Comparison of ENCODE assay signal across 1 cellular context in genomic region chr1:231526536-231526935, GRCh38.
TF ChIP-seq lines count a peak whose summit lies in the region.

No MANE protein-coding gene starts in this region.

TF ChIP-seq in K562, 482 proteins besides CTCF, POLR2A, EP300 and RAD21:
- TF ChIP-seq ZNF23 (CRISPR knock-in tag; IDR thresholded peaks at IDR 0.05), result no peak
- TF ChIP-seq POLR2B (IDR thresholded peaks at IDR 0.05; ENCODE audit: low read depth, partially characterized antibody), result no peak
- TF ChIP-seq BRF2 (IDR thresholded peaks at IDR 0.05; ENCODE audit: borderline replicate concordance, insufficient read depth, insufficient read length), result no peak
- TF ChIP-seq HNRNPLL (IDR thresholded peaks at IDR 0.05; ENCODE audit: low read depth, low read length, poor library complexity, severe bottlenecking), result no peak
- no peak for TF ChIP-seq FOS (IDR thresholded peaks at IDR 0.05; ENCODE audit: extremely low read depth, insufficient read length)
- TF ChIP-seq MTF1 (CRISPR knock-in tag; IDR thresholded peaks at IDR 0.05; ENCODE audit: borderline replicate concordance), result no peak
- no peak for TF ChIP-seq CSDE1 (IDR thresholded peaks at IDR 0.05)
- no peak for TF ChIP-seq HCFC1 (IDR thresholded peaks at IDR 0.05; ENCODE audit: low read depth, low read length)
- no peak for TF ChIP-seq HNRNPUL1 (IDR thresholded peaks at IDR 0.05; ENCODE audit: low read length)
- no peak for TF ChIP-seq NKRF (IDR thresholded peaks at IDR 0.05; ENCODE audit: borderline replicate concordance)
- no peak for TF ChIP-seq RBM17 (IDR thresholded peaks at IDR 0.05; ENCODE audit: borderline replicate concordance, low read depth, low read length)
- no peak for TF ChIP-seq FOXO4 (CRISPR knock-in tag; IDR thresholded peaks at IDR 0.05)
- TF ChIP-seq ZNF717 (CRISPR knock-in tag; IDR thresholded peaks at IDR 0.05), result no peak
- TF ChIP-seq KAT2B (IDR thresholded peaks at IDR 0.05; ENCODE audit: low read depth, low read length), result no peak
- TF ChIP-seq TFAM (CRISPR knock-in tag; conservative IDR thresholded peaks at IDR 0.05), result no peak
- TF ChIP-seq ZSCAN29 (IDR thresholded peaks at IDR 0.05), result no peak
- TF ChIP-seq NFE2 (IDR thresholded peaks at IDR 0.05; ENCODE audit: low read depth), result no peak
- no peak for TF ChIP-seq ZNF695 (CRISPR knock-in tag; IDR thresholded peaks at IDR 0.05)
- no peak for TF ChIP-seq ZNF75A (CRISPR knock-in tag; IDR thresholded peaks at IDR 0.05)
- TF ChIP-seq ZNF253 (CRISPR knock-in tag; conservative IDR thresholded peaks at IDR 0.05), result no peak
TF ChIP-seq in K562: peak in this region for 0.
